2 cellular contexts compared by ENCODE assay signal in genomic region chr22:41910599-41911291, GRCh38.
TF ChIP-seq lines count a peak whose summit lies in the region.

No MANE protein-coding gene starts in this region.

TF ChIP-seq in SK-N-SH, 30 proteins besides CTCF, POLR2A, EP300 and RAD21:
- TF ChIP-seq IRF3 (IDR thresholded peaks at IDR 0.05; ENCODE audit: low read depth, low read length) = no peak
- TF ChIP-seq RXRA (IDR thresholded peaks at IDR 0.05; ENCODE audit: borderline replicate concordance, low read depth) = no peak
- no peak for TF ChIP-seq ZBTB33 (IDR thresholded peaks at IDR 0.05; ENCODE audit: borderline replicate concordance, low read depth)
- no peak for TF ChIP-seq REST (IDR thresholded peaks at IDR 0.05; ENCODE audit: low read depth, low read length)
- no peak for TF ChIP-seq SMC3 (IDR thresholded peaks at IDR 0.05; ENCODE audit: low read depth, low read length)
- no peak for TF ChIP-seq CHD2 (IDR thresholded peaks at IDR 0.05; ENCODE audit: low read length, partially characterized antibody)
- TF ChIP-seq POLR2AphosphoS5 (IDR thresholded peaks at IDR 0.05; ENCODE audit: low read depth, low read length) = no peak
- no peak for TF ChIP-seq ELF1 (IDR thresholded peaks at IDR 0.05)
- TF ChIP-seq EZH2phosphoT487 (IDR thresholded peaks at IDR 0.05; ENCODE audit: borderline replicate concordance, low read depth) = no peak

TF ChIP-seq in H1, 55 proteins besides CTCF, POLR2A, EP300 and RAD21:
- TF ChIP-seq TBP (IDR thresholded peaks at IDR 0.05; ENCODE audit: low read depth, low read length) (no peak), JUN (IDR thresholded peaks at IDR 0.05; ENCODE audit: low read depth, low read length) (no peak), RXRA (IDR thresholded peaks at IDR 0.05; ENCODE audit: insufficient read depth, low read depth, low read length) (no peak), GTF2F1 (IDR thresholded peaks at IDR 0.05; ENCODE audit: borderline replicate concordance, low read depth, low read length) (no peak), POLR2AphosphoS5 (IDR thresholded peaks at IDR 0.05; ENCODE audit: low read depth, low read length) (no peak), CTBP2 (IDR thresholded peaks at IDR 0.05; ENCODE audit: borderline replicate concordance, insufficient read depth, insufficient read length, low read length) (no peak), EZH2 (IDR thresholded peaks at IDR 0.05; ENCODE audit: low read depth, low read length, severe bottlenecking) (peak; percentile 93), SRF (IDR thresholded peaks at IDR 0.05; ENCODE audit: low read depth, low read length) (no peak), CEBPB (IDR thresholded peaks at IDR 0.05; ENCODE audit: low read depth, low read length) (no peak), SIN3A (conservative IDR thresholded peaks at IDR 0.05 in 1 of 2, IDR thresholded peaks at IDR 0.05 in 1 of 2; ENCODE audit: low read depth in 1 of 2, low read length in 2 of 2) (0 out of 4 replicates have a peak, but pooled peaks of 1 of the 2 experiments have one; percentile 5), BRCA1 (IDR thresholded peaks at IDR 0.05; ENCODE audit: low read depth, low read length) (no peak), MAX (IDR thresholded peaks at IDR 0.05) (no peak), SP2 (IDR thresholded peaks at IDR 0.05; ENCODE audit: low read length) (no peak), ZNF274 (IDR thresholded peaks at IDR 0.05; ENCODE audit: borderline replicate concordance, extremely low read depth, low read length) (no peak), ATF3 (IDR thresholded peaks at IDR 0.05; ENCODE audit: insufficient read depth, low read depth, low read length) (no peak), CREB1 (IDR thresholded peaks at IDR 0.05) (no peak), CHD1 (IDR thresholded peaks at IDR 0.05; ENCODE audit: low read depth, low read length) (no peak), SIRT6 (IDR thresholded peaks at IDR 0.05; ENCODE audit: low read length) (no peak), SP4 (IDR thresholded peaks at IDR 0.05; ENCODE audit: low read length) (no peak), PHF8 (conservative IDR thresholded peaks at IDR 0.05; ENCODE audit: low read depth, low read length) (no peak), ASH2L (IDR thresholded peaks at IDR 0.05; ENCODE audit: low read length) (no peak), EGR1 (IDR thresholded peaks at IDR 0.05; ENCODE audit: borderline replicate concordance, low read depth, low read length) (no peak), HDAC6 (IDR thresholded peaks at IDR 0.05; ENCODE audit: low read depth, low read length) (no peak), KDM4A (IDR thresholded peaks at IDR 0.05; ENCODE audit: low read depth, low read length, severe bottlenecking) (no peak), TCF12 (IDR thresholded peaks at IDR 0.05; ENCODE audit: low read depth, low read length) (no peak), MAFK (IDR thresholded peaks at IDR 0.05; ENCODE audit: low read depth, low read length) (no peak), SP1 (IDR thresholded peaks at IDR 0.05; ENCODE audit: low read depth, low read length) (no peak), RNF2 (IDR thresholded peaks at IDR 0.05; ENCODE audit: borderline replicate concordance, low read depth, low read length, missing control alignments, poor library complexity, severe bottlenecking) (peak; percentile 47), TEAD4 (IDR thresholded peaks at IDR 0.05; ENCODE audit: low read depth, low read length) (no peak), NANOG (IDR thresholded peaks at IDR 0.05; ENCODE audit: insufficient read depth, low read depth, low read length, poor library complexity, severe bottlenecking) (no peak), POU5F1 (IDR thresholded peaks at IDR 0.05; ENCODE audit: low read depth, low read length) (no peak), CBX8 (IDR thresholded peaks at IDR 0.05; ENCODE audit: borderline replicate concordance, low read depth, low read length) (no peak), SUZ12 (IDR thresholded peaks at IDR 0.05; ENCODE audit: low read length) (peak; percentile 96), CHD2 (IDR thresholded peaks at IDR 0.05; ENCODE audit: low read length) (no peak), FOSL1 (IDR thresholded peaks at IDR 0.05; ENCODE audit: insufficient read depth, low read depth, low read length) (no peak)
